Comparison of ENCODE assay signal across 24 cellular contexts in genomic region chr16:1635070-1635469, GRCh38. TPM values are rescaled to one million over a fixed set of nuclear protein-coding genes. Genes with fewer than 3 reads are reported as not detected.
DNase-seq lines count a peak whose midpoint lies in the region; ATAC-seq, FAIRE-seq and TF ChIP-seq lines count a peak whose summit lies in the region.
"Had no signal": no experiment of that assay in that cellular context is flagged by ENCODE, and none has a peak within 500 bp of the region (broad histone marks: within the 10 kb centered on the region; RNA-seq: fewer than 3 reads in every experiment).

No MANE protein-coding gene starts in this region.

- no peaks in the 10 kb centered on the region for H3K4me1 Mint-ChIP-seq in activated CD8-positive, alpha-beta T cell treated with anti-CD3 and anti-CD28 coated beads for 36 hours (ENCODE audit: low read depth)
- H3K4me1 Mint-ChIP-seq in activated CD8-positive, alpha-beta T cell treated with anti-CD3 and anti-CD28 coated beads, Interleukin-2, amount 10 ng/mL, durations not matched to agents 7 days and 5 days (ENCODE audit: low read depth) = peaks cover 2% of the 10 kb centered on the region
- H3K4me1 Mint-ChIP-seq in natural killer cell treated with Interleukin-12 subunit alpha and Interleukin-12 subunit beta and Interleukin-15 and Interleukin-18, amount 100 ng/mL, for 72 hours (ENCODE audit: low read depth in 2 of 2) = peaks cover 17 to 48% of the 10 kb centered on the region in 2 donors
- H3K4me1 Mint-ChIP-seq in neural progenitor cell = peaks cover 3% of the 10 kb centered on the region
- H3K4me1 Mint-ChIP-seq: GM23338 had no signal

- CTCF ChIA-PET in activated CD8-positive, alpha-beta T cell treated with anti-CD3 and anti-CD28 coated beads for 36 hours (lab: Charles Lee) = interaction anchor here (0.6 kb wide), 1 partner anchor 13 kb away, joined by 3 read pairs; no protein-coding TSS in a partner anchor
- CTCF ChIA-PET in activated CD8-positive, alpha-beta T cell treated with anti-CD3 and anti-CD28 coated beads, Interleukin-2, amount 10 ng/mL, durations not matched to agents 7 days and 5 days (lab: Charles Lee) = no interaction called here
- CTCF ChIA-PET in K562 (lab: Yijun Ruan, JAX; ENCODE audit: low intra/inter-chr PET ratio) = no interaction called here

- H3K36me3 Mint-ChIP-seq in activated CD8-positive, alpha-beta T cell treated with anti-CD3 and anti-CD28 coated beads for 36 hours (ENCODE audit: low read depth) = peaks cover 20% of the 10 kb centered on the region
- H3K36me3 Mint-ChIP-seq in activated CD8-positive, alpha-beta T cell treated with anti-CD3 and anti-CD28 coated beads, Interleukin-2, amount 10 ng/mL, durations not matched to agents 7 days and 5 days (ENCODE audit: low read depth) = peaks cover 37% of the 10 kb centered on the region
- H3K36me3 Mint-ChIP-seq in natural killer cell treated with Interleukin-12 subunit alpha and Interleukin-12 subunit beta and Interleukin-15 and Interleukin-18, amount 100 ng/mL, for 72 hours = peaks cover 8% of the 10 kb centered on the region
- peaks cover 42% of the 10 kb centered on the region for H3K36me3 Mint-ChIP-seq in neural progenitor cell

- TF ChIP-seq RAD21 in K562 (CRISPR knock-in tag; conservative IDR thresholded peaks at IDR 0.05 in 1 of 2, IDR thresholded peaks at IDR 0.05 in 1 of 2) = no peak

- H3K79me2 ChIP-seq in K562 (ENCODE audit: control insufficient read depth, insufficient read depth, low read length) (peaks cover 22% of the 10 kb centered on the region; the same call in 2 of the 3 replicates), neural progenitor cell (ENCODE audit: low read depth) (peaks cover 59% of the 10 kb centered on the region)

- TF ChIP-seq POLR2A in K562 (conservative IDR thresholded peaks at IDR 0.05) = no peak

- 74% methylated on average over 12 of the region's 13 CpGs for WGBS in K562 (ENCODE audit: insufficient coverage, low coverage, missing lambda C conversion rate)
- WGBS in aorta, 2 donors = 94 to 96% methylated on average over 13 of the region's 13 CpGs

- POLR2A ChIA-PET in activated CD8-positive, alpha-beta T cell treated with anti-CD3 and anti-CD28 coated beads for 36 hours (lab: Charles Lee) = interaction anchor here (0.6 kb wide), 1 partner anchor 9 kb away, joined by 3 read pairs; no protein-coding TSS in a partner anchor
- POLR2A ChIA-PET in activated CD8-positive, alpha-beta T cell treated with anti-CD3 and anti-CD28 coated beads, Interleukin-2, amount 10 ng/mL, durations not matched to agents 7 days and 5 days (lab: Charles Lee) = no interaction called here
- POLR2A ChIA-PET in K562 (lab: Yijun Ruan, JAX) = interaction anchor here (1.7 kb wide), 1 partner anchor 19 kb away, joined by 4 read pairs; no protein-coding TSS in a partner anchor

- no peaks in the 10 kb centered on the region for H3K27me3 Mint-ChIP-seq in activated CD8-positive, alpha-beta T cell treated with anti-CD3 and anti-CD28 coated beads for 36 hours
- no peaks in the 10 kb centered on the region for H3K27me3 Mint-ChIP-seq in activated CD8-positive, alpha-beta T cell treated with anti-CD3 and anti-CD28 coated beads, Interleukin-2, amount 10 ng/mL, durations not matched to agents 7 days and 5 days (ENCODE audit: low read depth)
- H3K27me3 Mint-ChIP-seq in natural killer cell treated with Interleukin-12 subunit alpha and Interleukin-12 subunit beta and Interleukin-15 and Interleukin-18, amount 100 ng/mL, for 72 hours = no peaks in the 10 kb centered on the region
- H3K27me3 Mint-ChIP-seq in neural progenitor cell (ENCODE audit: insufficient read depth, low read depth) = peaks cover 2% of the 10 kb centered on the region
- H3K27me3 Mint-ChIP-seq: CD8-positive, alpha-beta memory T cell had no signal

- H4K20me1 ChIP-seq in K562 (replicated peaks; ENCODE audit: control insufficient read depth, insufficient read depth, low read length) (peaks cover 5% of the 10 kb centered on the region), neural progenitor cell (ENCODE audit: low read depth) (peaks cover 37% of the 10 kb centered on the region)

- H3K9ac ChIP-seq in K562 (ENCODE audit: insufficient read depth in 1 of 2, low read depth in 2 of 2, low read length in 2 of 2) = peak overlapping the region in 1 of 2 experiments; percentile 61; a peak in 1 of 4 replicates
- H3K9ac ChIP-seq in neural progenitor cell = no peak overlapping the region

- H3K36me3 ChIP-seq in K562 (ENCODE audit: control insufficient read depth, insufficient read depth, low read length) = peaks cover 92% of the 10 kb centered on the region
- no peaks in the 10 kb centered on the region for H3K36me3 ChIP-seq in neural progenitor cell
- peaks cover 2 to 7% of the 10 kb centered on the region in 2 donors for H3K36me3 ChIP-seq in aorta (ENCODE audit: control insufficient read depth in 1 of 2, insufficient read depth in 2 of 2, low read length in 1 of 2)

- no peaks in the 10 kb centered on the region for H3F3A ChIP-seq in neural progenitor cell (ENCODE audit: low read depth)

- H3K4me1 ChIP-seq in K562 (replicated peaks in 1 of 2; ENCODE audit: control insufficient read depth in 2 of 2, insufficient read depth in 2 of 2, low read length in 2 of 2) (peaks cover 0 to 4% of the 10 kb centered on the region in 2 experiments; a peak in 1 of 5 replicates), neural progenitor cell (no peaks in the 10 kb centered on the region), aorta (ENCODE audit: control insufficient read depth in 1 of 2, insufficient read depth in 2 of 2, low read length in 2 of 2) (no peaks in the 10 kb centered on the region)
- H3K4me1 ChIP-seq: A549 had no signal

- DNase-seq in activated CD8-positive, alpha-beta T cell treated with anti-CD3 and anti-CD28 coated beads for 36 hours = no peak
- no peak for DNase-seq in activated CD8-positive, alpha-beta T cell treated with anti-CD3 and anti-CD28 coated beads, Interleukin-2, amount 10 ng/mL, durations not matched to agents 7 days and 5 days
- DNase-seq in MV-4-11 (lab: John Stamatoyannopoulos, UW) (peak; percentile 87), K562 (ENCODE audit: extremely low read depth in 1 of 4, low spot score in 3 of 4) (peak in 1 of 4 experiments; percentile 19), neural progenitor cell (ENCODE audit: low spot score) (no peak), aorta (no peak)
- no peak for DNase-seq in natural killer cell treated with Interleukin-12 subunit alpha and Interleukin-12 subunit beta and Interleukin-15 and Interleukin-18, amount 100 ng/mL, for 72 hours (ENCODE audit: low spot score)
- DNase-seq: C1 segment of cervical spinal cord; CD8-positive, alpha-beta memory T cell; DMS53; KBM-7; NCI-H1417 treated with DMSO at 0.1 percent for 48 hours; NCI-H187 treated with DMSO at 0.1 percent for 48 hours; NCI-H2227 treated with DMSO at 0.1 percent for 48 hours; NCI-H510A treated with DMSO at 0.1 percent for 48 hours; NCI-H82; OCI-M1; SHP77 treated with DMSO at 0.1 percent for 48 hours had no signal

- no peak for TF ChIP-seq EP300 in K562 (IDR thresholded peaks at IDR 0.05; ENCODE audit: low read length)

- H3K27ac ChIP-seq in K562 (ENCODE audit: extremely low read depth, low read depth, low read length) (no peak overlapping the region), neural progenitor cell (no peak overlapping the region), aorta (ENCODE audit: low read depth in 1 of 2, low read length in 2 of 2) (no peak overlapping the region)
- H3K27ac ChIP-seq: A549 had no signal

- no peak overlapping the region for H2AFZ ChIP-seq in K562 (ENCODE audit: low read depth, low read length)
- no peak overlapping the region for H2AFZ ChIP-seq in neural progenitor cell (replicated peaks)
- H2AFZ ChIP-seq: GM23338 had no signal

- no peaks in the 10 kb centered on the region for H3K9me1 ChIP-seq in K562 (ENCODE audit: control insufficient read depth, insufficient read depth, low read length)

- peak; percentile 45 for ATAC-seq in activated CD8-positive, alpha-beta T cell treated with anti-CD3 and anti-CD28 coated beads for 36 hours
- no peak for ATAC-seq in activated CD8-positive, alpha-beta T cell treated with anti-CD3 and anti-CD28 coated beads, Interleukin-2, amount 10 ng/mL, durations not matched to agents 7 days and 5 days
- ATAC-seq in K562 (no peak), HG03342 (IDR thresholded peaks at IDR 0.05; ENCODE audit: unreplicated experiment) (no peak), aorta (ENCODE audit: low FRiP score) (no peak)
- ATAC-seq in natural killer cell treated with Interleukin-12 subunit alpha and Interleukin-12 subunit beta and Interleukin-15 and Interleukin-18, amount 100 ng/mL, for 72 hours = peak; percentile 65 to 69
- ATAC-seq: A549, GM23338, HCT116 had no signal

- intact Hi-C loops in activated CD8-positive, alpha-beta T cell treated with anti-CD3 and anti-CD28 coated beads for 36 hours (cut with micrococcal nuclease) = no loop called here
- intact Hi-C loops in K562 (cut with micrococcal nuclease) = no loop called here
- intact Hi-C loops in aorta (cut with DNase I) = no loop called here

- H3K9me3 ChIP-seq in K562 (replicated peaks; ENCODE audit: control insufficient read depth, insufficient read depth, low read depth, low read length) (no peaks in the 10 kb centered on the region), neural progenitor cell (ENCODE audit: low read depth) (no peaks in the 10 kb centered on the region), aorta (ENCODE audit: control insufficient read depth, low read length) (no peaks in the 10 kb centered on the region)
- H3K9me3 ChIP-seq: A549 had no signal

- FAIRE-seq in K562 (lab: Jason Lieb, UNC) = peak; percentile 54
- FAIRE-seq: A549, GM12892, GM18507 had no signal

- BruUV-seq in K562 (replicated peaks; lab: Mats Ljungman, UMichigan) = no TSS peak

- H3K27me3 ChIP-seq in K562 (ENCODE audit: control insufficient read depth in 2 of 2, insufficient read depth in 2 of 2, low read length in 2 of 2) (no peaks in the 10 kb centered on the region), neural progenitor cell (no peaks in the 10 kb centered on the region), aorta (ENCODE audit: control insufficient read depth in 1 of 2, insufficient read depth in 2 of 2, low read length in 1 of 2) (no peaks in the 10 kb centered on the region)

- H3K4me3 ChIP-seq in K562 = no peak overlapping the region
- H3K4me3 ChIP-seq in neural progenitor cell = no peak overlapping the region
- H3K4me3 ChIP-seq in aorta (ENCODE audit: low read length in 2 of 2) = no peak overlapping the region
- H3K4me3 ChIP-seq: A549, GM23338 had no signal

- H3K4me3 Mint-ChIP-seq in activated CD8-positive, alpha-beta T cell treated with anti-CD3 and anti-CD28 coated beads for 36 hours = no peak overlapping the region
- no peak overlapping the region for H3K4me3 Mint-ChIP-seq in activated CD8-positive, alpha-beta T cell treated with anti-CD3 and anti-CD28 coated beads, Interleukin-2, amount 10 ng/mL, durations not matched to agents 7 days and 5 days
- H3K4me3 Mint-ChIP-seq in natural killer cell treated with Interleukin-12 subunit alpha and Interleukin-12 subunit beta and Interleukin-15 and Interleukin-18, amount 100 ng/mL, for 72 hours = no peak overlapping the region
- H3K4me3 Mint-ChIP-seq in neural progenitor cell = no peak overlapping the region
- H3K4me3 Mint-ChIP-seq: CD8-positive, alpha-beta memory T cell; GM23338 had no signal

- H3K4me2 ChIP-seq in K562 (ENCODE audit: insufficient read depth, low read length) (no peak overlapping the region; the same call in 1 of the 2 replicates), neural progenitor cell (no peak overlapping the region)
- H3K4me2 ChIP-seq: A549, GM23338 had no signal

- no peaks in the 10 kb centered on the region for H3K9me3 Mint-ChIP-seq in activated CD8-positive, alpha-beta T cell treated with anti-CD3 and anti-CD28 coated beads for 36 hours
- no peaks in the 10 kb centered on the region for H3K9me3 Mint-ChIP-seq in activated CD8-positive, alpha-beta T cell treated with anti-CD3 and anti-CD28 coated beads, Interleukin-2, amount 10 ng/mL, durations not matched to agents 7 days and 5 days (ENCODE audit: insufficient read depth)
- no peaks in the 10 kb centered on the region for H3K9me3 Mint-ChIP-seq in natural killer cell treated with Interleukin-12 subunit alpha and Interleukin-12 subunit beta and Interleukin-15 and Interleukin-18, amount 100 ng/mL, for 72 hours
- no peaks in the 10 kb centered on the region for H3K9me3 Mint-ChIP-seq in neural progenitor cell
- H3K9me3 Mint-ChIP-seq: CD8-positive, alpha-beta memory T cell; GM23338 had no signal

- in situ Hi-C loops in K562 (cut with MboI) = no loop called here

- TF ChIP-seq CTCF in activated CD8-positive, alpha-beta T cell treated with anti-CD3 and anti-CD28 coated beads for 36 hours (IDR thresholded peaks at IDR 0.05) = no peak
- no peak for TF ChIP-seq CTCF in K562 (IDR thresholded peaks at IDR 0.05 in 2 of 3, conservative IDR thresholded peaks at IDR 0.05 in 1 of 3; ENCODE audit: insufficient read depth in 2 of 3, low read depth in 1 of 3, low read length in 3 of 3)
- TF ChIP-seq CTCF in neural progenitor cell (IDR thresholded peaks at IDR 0.05) = no peak

- no peak overlapping the region for H3K27ac Mint-ChIP-seq in activated CD8-positive, alpha-beta T cell treated with anti-CD3 and anti-CD28 coated beads for 36 hours
- no peak overlapping the region for H3K27ac Mint-ChIP-seq in activated CD8-positive, alpha-beta T cell treated with anti-CD3 and anti-CD28 coated beads, Interleukin-2, amount 10 ng/mL, durations not matched to agents 7 days and 5 days
- peak overlapping the region in 1 of 2 donors; percentile 50 for H3K27ac Mint-ChIP-seq in natural killer cell treated with Interleukin-12 subunit alpha and Interleukin-12 subunit beta and Interleukin-15 and Interleukin-18, amount 100 ng/mL, for 72 hours
- H3K27ac Mint-ChIP-seq in neural progenitor cell = no peak overlapping the region
- H3K27ac Mint-ChIP-seq: CD8-positive, alpha-beta memory T cell; GM23338 had no signal

RNA-seq across cellular contexts. Expression of gene CRAMP1, which starts 22.9 kb away (rescaled TPM):
- 10 to 100 TPM; 15.1 to 15.7 TPM for total RNA-seq in activated CD8-positive, alpha-beta T cell treated with anti-CD3 and anti-CD28 coated beads for 36 hours
- 10 to 100 TPM; 23.9 to 25.2 TPM for total RNA-seq in activated CD8-positive, alpha-beta T cell treated with anti-CD3 and anti-CD28 coated beads, Interleukin-2, amount 10 ng/mL, durations not matched to agents 7 days and 5 days
- total RNA-seq in K562 (2011; cell fraction: chromatin; rRNA removed; ENCODE audit: low replicate concordance) = 34.5 and 80.0 TPM in 2 replicates
- total RNA-seq in K562 (2011; cell fraction: nucleolus; rRNA removed) = 40.7 and 44.9 TPM in 2 replicates
- 35.1 and 37.2 TPM in 2 replicates for total RNA-seq in K562 (2011; cell fraction: nucleoplasm; rRNA removed)
- total RNA-seq in K562 (2014; rRNA removed) = 5.1 and 8.9 TPM in 2 replicates
- 6.5 and 7.5 TPM in 2 replicates for total RNA-seq in K562 (2014; rRNA removed; fragmentation: Illumina TruSeq; extraction: Trizol)
- total RNA-seq in K562 (2015; rRNA removed; fragmentation: Illumina TruSeq; extraction: Trizol) = 7.7 and 8.3 TPM in 2 replicates
- total RNA-seq in K562 (2021) = 19.0 and 20.8 TPM in 2 replicates
- polyA plus RNA-seq in K562 (2011; rRNA removed) = 7.2 and 9.7 TPM in 2 replicates
- 7.6 and 8.1 TPM in 2 replicates for polyA plus RNA-seq in K562 (2011; cell fraction: cytosol; rRNA removed)
- 17.8 and 29.3 TPM in 2 replicates for polyA plus RNA-seq in K562 (2011; cell fraction: nucleus; rRNA removed)
- polyA plus RNA-seq in K562 (2012) = 10.1 and 13.6 TPM in 2 replicates
- 14.4 and 15.7 TPM in 2 replicates for polyA plus RNA-seq in K562 (2014; fragmentation: Illumina TruSeq; extraction: Trizol)
- polyA plus RNA-seq in K562 (2014; fragmentation: Nextera tagmentation; extraction: Ambion mirVana) = under 1 TPM; 0.52 to 0.62 TPM
- 12.1 and 14.9 TPM in 2 replicates for polyA plus RNA-seq in K562 (2014; rRNA removed)
- polyA minus RNA-seq in K562 (2011; rRNA and poly(A)+ RNA removed) = 9.1 and 9.5 TPM in 2 replicates
- 6.1 and 11.0 TPM in 2 replicates for polyA minus RNA-seq in K562 (2011; cell fraction: cytosol; rRNA and poly(A)+ RNA removed)
- polyA minus RNA-seq in K562 (2011; cell fraction: nucleus; rRNA and poly(A)+ RNA removed) = 9.7 and 10.2 TPM in 2 replicates
- total RNA-seq in natural killer cell treated with Interleukin-12 subunit alpha and Interleukin-12 subunit beta and Interleukin-15 and Interleukin-18, amount 100 ng/mL, for 72 hours = 10 to 100 TPM; 33.3 to 35.3 TPM
- total RNA-seq in neural progenitor cell (ENCODE audit: low replicate concordance) = 11.7 and 19.5 TPM in 2 replicates
- total RNA-seq in aorta = 10 to 100 TPM; 17.3 to 24.2 TPM
- polyA plus RNA-seq in aorta = 10 to 100 TPM in 1 of 2 donors, 1 to 10 TPM in 1; 2.3 to 11.5 TPM

RNA-seq across cellular contexts. Expression of gene IFT140, which starts 23.2 kb away (rescaled TPM):
- total RNA-seq in activated CD8-positive, alpha-beta T cell treated with anti-CD3 and anti-CD28 coated beads for 36 hours = 10 to 100 TPM; 12.0 to 12.1 TPM
- total RNA-seq in activated CD8-positive, alpha-beta T cell treated with anti-CD3 and anti-CD28 coated beads, Interleukin-2, amount 10 ng/mL, durations not matched to agents 7 days and 5 days = 10 to 100 TPM; 10.3 to 15.4 TPM
- total RNA-seq in K562 (2011; cell fraction: chromatin; rRNA removed; ENCODE audit: low replicate concordance) = 27.4 and 63.8 TPM in 2 replicates
- total RNA-seq in K562 (2011; cell fraction: nucleolus; rRNA removed) = 20.3 and 28.9 TPM in 2 replicates
- total RNA-seq in K562 (2011; cell fraction: nucleoplasm; rRNA removed) = 18.8 and 21.9 TPM in 2 replicates
- total RNA-seq in K562 (2014; rRNA removed) = 3.4 and 4.8 TPM in 2 replicates
- total RNA-seq in K562 (2014; rRNA removed; fragmentation: Illumina TruSeq; extraction: Trizol) = 2.3 and 2.6 TPM in 2 replicates
- total RNA-seq in K562 (2015; rRNA removed; fragmentation: Illumina TruSeq; extraction: Trizol) = 3.4 and 4.4 TPM in 2 replicates
- total RNA-seq in K562 (2021) = 7.3 and 7.6 TPM in 2 replicates
- polyA plus RNA-seq in K562 (2011; rRNA removed) = 3.5 and 3.9 TPM in 2 replicates
- 3.6 and 4.0 TPM in 2 replicates for polyA plus RNA-seq in K562 (2011; cell fraction: cytosol; rRNA removed)
- 20.5 and 27.3 TPM in 2 replicates for polyA plus RNA-seq in K562 (2011; cell fraction: nucleus; rRNA removed)
- 5.5 and 9.5 TPM in 2 replicates for polyA plus RNA-seq in K562 (2012)
- polyA plus RNA-seq in K562 (2014; fragmentation: Illumina TruSeq; extraction: Trizol) = 4.0 and 4.8 TPM in 2 replicates
- polyA plus RNA-seq in K562 (2014; fragmentation: Nextera tagmentation; extraction: Ambion mirVana) = under 1 TPM; 0.31 to 0.60 TPM
- polyA plus RNA-seq in K562 (2014; rRNA removed) = 3.2 and 3.6 TPM in 2 replicates
- 3.3 and 5.5 TPM in 2 replicates for polyA minus RNA-seq in K562 (2011; rRNA and poly(A)+ RNA removed)
- 2.7 and 3.0 TPM in 2 replicates for polyA minus RNA-seq in K562 (2011; cell fraction: cytosol; rRNA and poly(A)+ RNA removed)
- 20.4 and 23.3 TPM in 2 replicates for polyA minus RNA-seq in K562 (2011; cell fraction: nucleus; rRNA and poly(A)+ RNA removed)
- 1 to 10 TPM; 5.1 to 7.0 TPM for total RNA-seq in natural killer cell treated with Interleukin-12 subunit alpha and Interleukin-12 subunit beta and Interleukin-15 and Interleukin-18, amount 100 ng/mL, for 72 hours
- 33.8 and 64.4 TPM in 2 replicates for total RNA-seq in neural progenitor cell (ENCODE audit: low replicate concordance)
- total RNA-seq in aorta = 10 to 100 TPM; 13.5 to 22.4 TPM
- polyA plus RNA-seq in aorta = 10 to 100 TPM in 1 of 2 donors, 1 to 10 TPM in 1; 4.6 to 15.2 TPM

RNA-seq across cellular contexts. Expression of gene JPT2, which starts 43.0 kb away (rescaled TPM):
- total RNA-seq in activated CD8-positive, alpha-beta T cell treated with anti-CD3 and anti-CD28 coated beads for 36 hours = 10 to 100 TPM; 61.5 to 62.2 TPM
- 10 to 100 TPM; 56.1 to 61.7 TPM for total RNA-seq in activated CD8-positive, alpha-beta T cell treated with anti-CD3 and anti-CD28 coated beads, Interleukin-2, amount 10 ng/mL, durations not matched to agents 7 days and 5 days
- 93.6 and 97.5 TPM in 2 replicates for total RNA-seq in K562 (2011; cell fraction: chromatin; rRNA removed; ENCODE audit: low replicate concordance)
- total RNA-seq in K562 (2011; cell fraction: nucleolus; rRNA removed) = 70.0 and 73.9 TPM in 2 replicates
- total RNA-seq in K562 (2011; cell fraction: nucleoplasm; rRNA removed) = 92.1 and 109 TPM in 2 replicates
- total RNA-seq in K562 (2014; rRNA removed) (89.2 and 116 TPM in 2 replicates), K562 (2014; rRNA removed; fragmentation: Illumina TruSeq; extraction: Trizol) (83.5 and 92.6 TPM in 2 replicates), K562 (2015; rRNA removed; fragmentation: Illumina TruSeq; extraction: Trizol) (80.2 and 88.6 TPM in 2 replicates), K562 (2021) (121 and 133 TPM in 2 replicates), neural progenitor cell (ENCODE audit: low replicate concordance) (187 and 207 TPM in 2 replicates), aorta (10 to 100 TPM; 28.3 to 30.8 TPM)
- polyA plus RNA-seq in K562 (2011; rRNA removed) (106 and 112 TPM in 2 replicates), K562 (2014; fragmentation: Illumina TruSeq; extraction: Trizol) (133 and 134 TPM in 2 replicates), K562 (2014; fragmentation: Nextera tagmentation; extraction: Ambion mirVana) (10 to 100 TPM; 25.5 TPM), K562 (2014; rRNA removed) (108 and 117 TPM in 2 replicates), aorta (10 to 100 TPM; 14.2 to 15.7 TPM)
- 57.8 and 66.9 TPM in 2 replicates for polyA plus RNA-seq in K562 (2011; cell fraction: cytosol; rRNA removed)
- 68.5 and 76.2 TPM in 2 replicates for polyA plus RNA-seq in K562 (2011; cell fraction: nucleus; rRNA removed)
- 74.8 and 115 TPM in 2 replicates for polyA plus RNA-seq in K562 (2012)
- polyA minus RNA-seq in K562 (2011; rRNA and poly(A)+ RNA removed) = 67.8 and 69.9 TPM in 2 replicates
- polyA minus RNA-seq in K562 (2011; cell fraction: cytosol; rRNA and poly(A)+ RNA removed) = 42.4 and 45.0 TPM in 2 replicates
- 19.5 and 31.4 TPM in 2 replicates for polyA minus RNA-seq in K562 (2011; cell fraction: nucleus; rRNA and poly(A)+ RNA removed)
- 10 to 100 TPM; 56.1 to 61.1 TPM for total RNA-seq in natural killer cell treated with Interleukin-12 subunit alpha and Interleukin-12 subunit beta and Interleukin-15 and Interleukin-18, amount 100 ng/mL, for 72 hours

Comparison
In these comparisons a context has a peak if more than half of its experiments do, and no peak if none do; other contexts are left out.
1. ATAC-seq: peak in activated CD8-positive, alpha-beta T cell treated with anti-CD3 and anti-CD28 coated beads for 36 hours (single experiment) and natural killer cell treated with Interleukin-12 subunit alpha and Interleukin-12 subunit beta and Interleukin-15 and Interleukin-18, amount 100 ng/mL, for 72 hours (2 of 2); none in activated CD8-positive, alpha-beta T cell treated with anti-CD3 and anti-CD28 coated beads, Interleukin-2, amount 10 ng/mL, durations not matched to agents 7 days and 5 days (single experiment), K562 (single experiment), HG03342 (single experiment) and aorta (single experiment).